ENCODE assay signal across 36 cellular contexts in the genomic region with DNA sequence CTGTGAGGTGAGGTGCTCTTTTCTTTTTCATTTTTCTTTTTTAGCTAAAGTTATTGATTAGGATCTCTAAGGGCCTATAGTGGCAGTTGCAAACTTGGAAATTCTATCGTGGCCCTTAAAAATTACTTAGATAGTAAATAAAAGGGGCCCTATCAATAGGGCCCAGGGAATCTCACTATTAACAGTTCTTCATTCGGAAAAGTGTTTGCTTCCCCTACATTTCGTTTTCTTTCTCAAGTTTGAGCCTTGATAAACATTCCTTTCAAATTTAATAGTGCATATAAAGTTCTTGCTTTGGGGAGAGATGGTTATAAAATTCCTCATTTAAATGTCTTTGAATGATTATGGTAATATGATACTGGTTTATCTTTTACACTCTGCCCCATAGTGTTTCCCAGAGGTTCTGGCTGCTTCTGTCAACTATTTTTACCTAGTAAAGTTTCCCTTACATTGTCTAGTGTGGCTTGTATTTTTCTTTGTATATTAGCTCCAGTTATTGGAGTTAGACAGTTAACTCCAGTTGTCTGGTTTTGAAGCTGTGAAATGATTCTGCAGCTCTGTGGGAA.
A peak's percentile ranks its signal among the peaks of the same experiment; 100 is the strongest.
DNase-seq lines count a peak whose midpoint lies in the region; ATAC-seq, FAIRE-seq and TF ChIP-seq lines count a peak whose summit lies in the region.
"Had no signal": no experiment of that assay in that cellular context is flagged by ENCODE, and none has a peak within 500 bp of the region (broad histone marks: within the 10 kb centered on the region; RNA-seq: fewer than 3 reads in every experiment).

No MANE protein-coding gene starts in this region.

- H3K9me3 ChIP-seq in A549 (no peaks in the 10 kb centered on the region), HEK293 (ENCODE audit: control insufficient read depth, insufficient read depth, low read depth, low read length) (no peaks in the 10 kb centered on the region), K562 (replicated peaks; ENCODE audit: control insufficient read depth, insufficient read depth, low read depth, low read length) (no peaks in the 10 kb centered on the region), neural progenitor cell (ENCODE audit: low read depth) (no peaks in the 10 kb centered on the region)
- H3K9me3 ChIP-seq: BE2C; BLaER1; BLaER1 treated with 17β-estradiol and CSF1 and Interleukin-3, amounts not matched to agents 10 nM and 100 nM; Caco-2 had no signal

- no peaks in the 10 kb centered on the region for H3K9me1 ChIP-seq in K562 (ENCODE audit: control insufficient read depth, insufficient read depth, low read length)

- no TSS peak for BruUV-seq in K562 (replicated peaks; lab: Mats Ljungman, UMichigan)

- CTCF ChIA-PET in A549 (lab: Yijun Ruan, JAX) (no interaction called here), HEK293 (lab: Yijun Ruan, JAX) (interaction anchor here (0.7 to 10.6 kb wide), 7 partner anchors 18 to 327 kb away, joined by 3 to 167 read pairs (median 4); no protein-coding TSS in a partner anchor), K562 (lab: Yijun Ruan, JAX; ENCODE audit: low intra/inter-chr PET ratio) (no interaction called here)

- intact Hi-C loops in K562 (cut with micrococcal nuclease) = no loop called here
- intact Hi-C loops in cardiac septum (cut with DNase I) = no loop called here

- H3K27ac Mint-ChIP-seq in neural progenitor cell = no peak overlapping the region
- H3K27ac Mint-ChIP-seq: B cell; CD14-positive monocyte; CD4-positive, alpha-beta memory T cell; CD4-positive, alpha-beta T cell; CD4-positive, CD25-positive, alpha-beta regulatory T cell; CD8-positive, alpha-beta memory T cell; CD8-positive, alpha-beta T cell had no signal

- H3K27ac ChIP-seq in A549 (no peak overlapping the region), HEK293 (ENCODE audit: extremely low read depth, low read depth, low read length) (0 out of 2 replicates have a peak overlapping the region, but pooled peaks have one; percentile 3), K562 (ENCODE audit: extremely low read depth, low read depth, low read length) (no peak overlapping the region), neural progenitor cell (no peak overlapping the region)
- H3K27ac ChIP-seq: 22Rv1; BLaER1; BLaER1 treated with 17β-estradiol and CSF1 and Interleukin-3, amounts not matched to agents 10 nM and 100 nM; C4-2B had no signal

- peaks cover 8% of the 10 kb centered on the region for H3K4me1 Mint-ChIP-seq in neural progenitor cell
- H3K4me1 Mint-ChIP-seq: B cell; CD14-positive monocyte; CD4-positive, alpha-beta memory T cell; CD4-positive, CD25-positive, alpha-beta regulatory T cell; CD8-positive, alpha-beta memory T cell had no signal

- H3K4me1 ChIP-seq in A549 (no peaks in the 10 kb centered on the region), HEK293 (ENCODE audit: control insufficient read depth, insufficient read depth, low read length) (peaks cover 53% of the 10 kb centered on the region), K562 (replicated peaks in 1 of 2; ENCODE audit: control insufficient read depth in 2 of 2, insufficient read depth in 2 of 2, low read length in 2 of 2) (no peaks in the 10 kb centered on the region), neural progenitor cell (peaks cover 25% of the 10 kb centered on the region)
- H3K4me1 ChIP-seq: BE2C; BLaER1; BLaER1 treated with 17β-estradiol and CSF1 and Interleukin-3, amounts not matched to agents 10 nM and 100 nM had no signal

- H3F3A ChIP-seq in neural progenitor cell (ENCODE audit: low read depth) = no peaks in the 10 kb centered on the region

- no peaks in the 10 kb centered on the region for H4K20me1 ChIP-seq in K562 (replicated peaks; ENCODE audit: control insufficient read depth, insufficient read depth, low read length)
- no peaks in the 10 kb centered on the region for H4K20me1 ChIP-seq in neural progenitor cell (ENCODE audit: low read depth)
- H4K20me1 ChIP-seq: BLaER1; BLaER1 treated with 17β-estradiol and CSF1 and Interleukin-3, amounts not matched to agents 10 nM and 100 nM had no signal

- no peak overlapping the region for H3K4me3 ChIP-seq in A549
- no peak overlapping the region for H3K4me3 ChIP-seq in HEK293 (ENCODE audit: low read depth, low read length)
- no peak overlapping the region for H3K4me3 ChIP-seq in K562
- H3K4me3 ChIP-seq in neural progenitor cell = no peak overlapping the region
- H3K4me3 ChIP-seq: BLaER1; BLaER1 treated with 17β-estradiol and CSF1 and Interleukin-3, amounts not matched to agents 10 nM and 100 nM had no signal

- no peak for TF ChIP-seq EP300 in A549 (IDR thresholded peaks at IDR 0.05)
- no peak for TF ChIP-seq EP300 in K562 (IDR thresholded peaks at IDR 0.05; ENCODE audit: low read length)

- DNase-seq in A549 (ENCODE audit: low read depth in 1 of 2, low spot score in 1 of 2) (no peak), K562 (ENCODE audit: extremely low read depth in 1 of 4, low spot score in 3 of 4) (no peak), neural progenitor cell (ENCODE audit: low spot score) (no peak), HK-2 (ENCODE audit: unreplicated experiment) (no peak), cardiac septum (ENCODE audit: low spot score) (no peak)
- no peak for DNase-seq in effector CD8-positive, alpha-beta T cell (lab: John Stamatoyannopoulos, UW)
- DNase-seq: 8988T; ACHN; AML-193; BE2C; C1 segment of cervical spinal cord; Caco-2; Calu3; CD4-positive, alpha-beta memory T cell; CD4-positive, alpha-beta T cell; CD4-positive, CD25-positive, alpha-beta regulatory T cell; CD8-positive, alpha-beta memory T cell; CD8-positive, alpha-beta T cell; COR-L47; DMS 273 treated with DMSO at 0.1 percent for 48 hours; DMS153; DMS53; DMS79; DMS79 treated with DMSO at 0.1 percent for 48 hours; DND-41; EL had no signal

- no peaks in the 10 kb centered on the region for H3K9me3 Mint-ChIP-seq in neural progenitor cell
- H3K9me3 Mint-ChIP-seq: CD14-positive monocyte; CD4-positive, alpha-beta memory T cell; CD4-positive, alpha-beta T cell; CD4-positive, CD25-positive, alpha-beta regulatory T cell; CD8-positive, alpha-beta memory T cell; CD8-positive, alpha-beta T cell had no signal

- no peak for TF ChIP-seq POLR2A in A549 (IDR thresholded peaks at IDR 0.05; ENCODE audit: low read length)
- TF ChIP-seq POLR2A in K562 (conservative IDR thresholded peaks at IDR 0.05) = no peak

- WGBS in A549 (ENCODE audit: missing lambda C conversion rate) = 3% methylated on average over 3 of the region's 3 CpGs
- WGBS in K562 (ENCODE audit: insufficient coverage, low coverage, missing lambda C conversion rate) = 0% methylated on average over 3 of the region's 3 CpGs

- H3K79me2 ChIP-seq in K562 (ENCODE audit: control insufficient read depth, insufficient read depth, low read length) (no peaks in the 10 kb centered on the region), neural progenitor cell (ENCODE audit: low read depth) (no peaks in the 10 kb centered on the region)

- ATAC-seq in A549 = no peak
- ATAC-seq in K562 = no peak
- ATAC-seq in GM21515 (IDR thresholded peaks at IDR 0.05; ENCODE audit: unreplicated experiment) = no peak
- ATAC-seq: CD8-positive, alpha-beta T cell had no signal

- TF ChIP-seq RAD21 in A549 (conservative IDR thresholded peaks at IDR 0.05 in 1 of 2, IDR thresholded peaks at IDR 0.05 in 1 of 2) (no peak), K562 (CRISPR knock-in tag; conservative IDR thresholded peaks at IDR 0.05 in 1 of 2, IDR thresholded peaks at IDR 0.05 in 1 of 2) (no peak)

- no peaks in the 10 kb centered on the region for H3K36me3 Mint-ChIP-seq in neural progenitor cell
- H3K36me3 Mint-ChIP-seq: CD14-positive monocyte; CD4-positive, alpha-beta memory T cell; CD4-positive, CD25-positive, alpha-beta regulatory T cell; CD8-positive, alpha-beta memory T cell; CD8-positive, alpha-beta T cell had no signal

- no peaks in the 10 kb centered on the region for H3K27me3 Mint-ChIP-seq in neural progenitor cell (ENCODE audit: insufficient read depth, low read depth)

- in situ Hi-C loops in K562 (cut with MboI) = no loop called here

- H3K4me2 ChIP-seq in A549 = no peak overlapping the region
- no peak overlapping the region for H3K4me2 ChIP-seq in K562 (ENCODE audit: insufficient read depth, low read length)
- H3K4me2 ChIP-seq in neural progenitor cell = peak overlapping the region; percentile 48
- H3K4me2 ChIP-seq: BLaER1; BLaER1 treated with 17β-estradiol and CSF1 and Interleukin-3, amounts not matched to agents 10 nM and 100 nM had no signal

- POLR2A ChIA-PET in A549 (lab: Yijun Ruan, JAX) = no interaction called here
- POLR2A ChIA-PET in HEK293 (lab: Yijun Ruan, JAX) = no interaction called here
- POLR2A ChIA-PET in K562 (lab: Yijun Ruan, JAX) = interaction anchor here (0.6 to 0.7 kb wide), 3 partner anchors 9 to 97 kb away, joined by 3 to 4 read pairs (median 3); no protein-coding TSS in a partner anchor

- H3K27me3 ChIP-seq in K562 (ENCODE audit: control insufficient read depth in 2 of 2, insufficient read depth in 2 of 2, low read length in 2 of 2) (peaks cover 11% of the 10 kb centered on the region in 2 experiments; a peak in 4 of 5 replicates), neural progenitor cell (no peaks in the 10 kb centered on the region)
- H3K27me3 ChIP-seq: BLaER1; BLaER1 treated with 17β-estradiol and CSF1 and Interleukin-3, amounts not matched to agents 10 nM and 100 nM had no signal

- H3K9ac ChIP-seq in K562 (ENCODE audit: insufficient read depth in 1 of 2, low read depth in 2 of 2, low read length in 2 of 2) (no peak overlapping the region), neural progenitor cell (no peak overlapping the region)
- H3K9ac ChIP-seq: BLaER1; BLaER1 treated with 17β-estradiol and CSF1 and Interleukin-3, amounts not matched to agents 10 nM and 100 nM had no signal

- TF ChIP-seq CTCF in A549 (IDR thresholded peaks at IDR 0.05) (no peak), HEK293 (tag by site-specific recombination; IDR thresholded peaks at IDR 0.05) (no peak), K562 (IDR thresholded peaks at IDR 0.05 in 2 of 3, conservative IDR thresholded peaks at IDR 0.05 in 1 of 3; ENCODE audit: insufficient read depth in 2 of 3, low read depth in 1 of 3, low read length in 3 of 3) (no peak), neural progenitor cell (IDR thresholded peaks at IDR 0.05) (no peak)

- FAIRE-seq in A549 (lab: Jason Lieb, UNC) (no peak), K562 (lab: Jason Lieb, UNC) (no peak)
- FAIRE-seq: A204.1, D721Med had no signal

- no peak overlapping the region for H3K4me3 Mint-ChIP-seq in neural progenitor cell
- H3K4me3 Mint-ChIP-seq: B cell; CD14-positive monocyte; CD4-positive, alpha-beta memory T cell; CD4-positive, alpha-beta T cell; CD4-positive, CD25-positive, alpha-beta regulatory T cell; CD8-positive, alpha-beta memory T cell; CD8-positive, alpha-beta T cell had no signal

- no peak overlapping the region for H2AFZ ChIP-seq in K562 (ENCODE audit: low read depth, low read length)
- no peak overlapping the region for H2AFZ ChIP-seq in neural progenitor cell (replicated peaks)

- H3K36me3 ChIP-seq in HEK293 (ENCODE audit: control insufficient read depth in 2 of 2, insufficient read depth in 1 of 2, low read length in 2 of 2) (no peaks in the 10 kb centered on the region), K562 (ENCODE audit: control insufficient read depth, insufficient read depth, low read length) (no peaks in the 10 kb centered on the region), neural progenitor cell (no peaks in the 10 kb centered on the region)
- H3K36me3 ChIP-seq: BE2C; BLaER1; BLaER1 treated with 17β-estradiol and CSF1 and Interleukin-3, amounts not matched to agents 10 nM and 100 nM had no signal

TF ChIP-seq in K562, 482 proteins besides CTCF, POLR2A, EP300 and RAD21 (continues in another document):
- peak; percentile 84 for TF ChIP-seq CBX8 (IDR thresholded peaks at IDR 0.05; ENCODE audit: borderline replicate concordance, extremely low read depth, low read depth, low read length, poor library complexity, severe bottlenecking)
